ENCODE assay signal across 13 cellular contexts in the genomic region with DNA sequence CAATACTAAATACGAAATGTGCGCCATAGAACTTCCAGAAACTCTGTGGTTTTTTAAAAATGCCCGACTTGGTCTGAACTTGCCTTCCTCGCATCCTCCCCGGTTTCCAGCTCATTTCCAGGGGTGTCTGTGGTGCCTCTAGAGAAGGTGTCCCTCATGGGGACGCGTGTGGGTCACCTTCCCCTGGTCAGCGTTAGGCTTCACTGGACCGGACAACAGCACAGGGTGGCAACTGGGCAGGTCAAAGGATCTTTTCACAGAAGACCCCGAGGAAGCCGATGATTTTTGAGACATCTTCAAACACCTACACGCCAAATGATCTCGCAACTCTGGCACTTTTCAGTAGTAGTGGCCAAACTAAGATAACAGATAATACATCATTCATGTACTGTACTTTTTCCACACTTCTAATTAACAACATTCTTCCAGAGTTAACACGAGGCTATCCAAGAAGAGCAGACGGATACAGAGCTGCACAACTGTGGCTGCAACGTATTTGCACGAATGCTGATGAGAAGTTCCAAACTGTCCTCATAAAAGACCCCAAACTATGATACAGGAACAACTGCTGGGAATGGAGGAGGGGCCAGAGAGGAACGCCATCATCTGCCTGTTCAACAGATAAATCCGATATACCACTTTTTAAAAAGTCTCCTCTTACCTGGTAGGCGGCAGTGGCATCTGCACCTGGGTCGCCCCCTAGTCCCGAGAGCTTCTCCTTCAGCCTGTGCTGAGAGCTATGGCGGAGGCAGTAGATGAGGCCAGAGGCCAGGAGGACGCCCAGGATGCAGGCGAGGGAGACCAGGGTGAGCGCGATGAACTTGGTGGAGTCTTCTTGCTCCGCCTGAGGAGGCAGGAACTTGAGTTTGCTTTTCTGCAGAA.
DNase-seq lines count a peak whose midpoint lies in the region; FAIRE-seq and TF ChIP-seq lines count a peak whose summit lies in the region.
"Had no signal": no experiment of that assay in that cellular context is flagged by ENCODE, and none has a peak within 500 bp of the region (broad histone marks: within the 10 kb centered on the region; RNA-seq: fewer than 3 reads in every experiment).

No MANE protein-coding gene starts in this region.

- H3K9ac ChIP-seq in endothelial cell of umbilical vein (replicated peaks; ENCODE audit: extremely low read depth, insufficient read depth, low read length) = no peak overlapping the region

- no peaks in the 10 kb centered on the region for H3K4me1 Mint-ChIP-seq in CD14-positive monocyte
- peaks cover 5% of the 10 kb centered on the region for H3K4me1 Mint-ChIP-seq in osteocyte (ENCODE audit: unreplicated experiment)
- H3K4me1 Mint-ChIP-seq in activated CD4-positive, alpha-beta memory T cell treated with anti-CD3 and anti-CD28 coated beads for 36 hours (ENCODE audit: low read depth) = peaks cover 15% of the 10 kb centered on the region

- TF ChIP-seq POLR2A in endothelial cell of umbilical vein (IDR thresholded peaks at IDR 0.05; ENCODE audit: low read depth, low read length) = no peak

- POLR2A ChIA-PET in endothelial cell of umbilical vein (lab: Charles Lee) = no interaction called here
- POLR2A ChIA-PET in activated CD4-positive, alpha-beta memory T cell treated with anti-CD3 and anti-CD28 coated beads for 36 hours (lab: Charles Lee) = no interaction called here

- H3K27me3 Mint-ChIP-seq in CD14-positive monocyte (ENCODE audit: low read depth in 3 of 3) (peaks cover 82 to 97% (median 85%) of the 10 kb centered on the region in 3 donors), osteocyte (ENCODE audit: unreplicated experiment) (peaks cover 60% of the 10 kb centered on the region)
- H3K27me3 Mint-ChIP-seq in activated CD4-positive, alpha-beta memory T cell treated with anti-CD3 and anti-CD28 coated beads for 36 hours = peaks cover 71% of the 10 kb centered on the region

- no peak overlapping the region for H3K27ac Mint-ChIP-seq in CD14-positive monocyte
- H3K27ac Mint-ChIP-seq in osteocyte (ENCODE audit: unreplicated experiment) = no peak overlapping the region
- H3K27ac Mint-ChIP-seq in activated CD4-positive, alpha-beta memory T cell treated with anti-CD3 and anti-CD28 coated beads for 36 hours = no peak overlapping the region
- H3K27ac Mint-ChIP-seq: CD8-positive, alpha-beta memory T cell had no signal

- H3K9me1 ChIP-seq in endothelial cell of umbilical vein (replicated peaks; ENCODE audit: control insufficient read depth, extremely low read depth, insufficient read depth, low read length) = no peaks in the 10 kb centered on the region

- H3K79me2 ChIP-seq in endothelial cell of umbilical vein (ENCODE audit: control insufficient read depth, insufficient read depth, low read length) = no peaks in the 10 kb centered on the region

- dilution Hi-C loops in endothelial cell of umbilical vein (cut with MboI; ENCODE audit: extremely low pct_ligation_motif_present, low sequenced_read_pairs) = no loop called here

- peaks cover 30 to 53% of the 10 kb centered on the region in 2 experiments for H3K27me3 ChIP-seq in endothelial cell of umbilical vein (ENCODE audit: control insufficient read depth in 2 of 2, insufficient read depth in 2 of 2, low read length in 2 of 2)
- H3K27me3 ChIP-seq: MG63 had no signal

- no peak overlapping the region for H2AFZ ChIP-seq in endothelial cell of umbilical vein (ENCODE audit: low read depth, low read length)

- H3K36me3 Mint-ChIP-seq in CD14-positive monocyte (peaks cover 0 to 1% of the 10 kb centered on the region in 2 donors), osteocyte (ENCODE audit: unreplicated experiment) (no peaks in the 10 kb centered on the region)
- H3K36me3 Mint-ChIP-seq in activated CD4-positive, alpha-beta memory T cell treated with anti-CD3 and anti-CD28 coated beads for 36 hours = no peaks in the 10 kb centered on the region
- H3K36me3 Mint-ChIP-seq: CD8-positive, alpha-beta memory T cell had no signal

- in situ Hi-C loops in GM13977 (cut with MboI; ENCODE audit: low pct_unique_long_range_greater_than_20kb, low sequenced_read_pairs, unreplicated experiment) = no loop called here

- no peak overlapping the region for H3K27ac ChIP-seq in endothelial cell of umbilical vein (ENCODE audit: insufficient read depth, low read depth, low read length)

- H4K20me1 ChIP-seq in endothelial cell of umbilical vein (replicated peaks; ENCODE audit: control insufficient read depth, extremely low read depth, insufficient read depth, low read length) = no peaks in the 10 kb centered on the region

- peak; percentile 29 for DNase-seq in CD14-positive monocyte (ENCODE audit: low spot score)
- DNase-seq in Daoy (ENCODE audit: low read depth) = peak; percentile 5
- no peak for DNase-seq in endothelial cell of umbilical vein (ENCODE audit: low read depth, low spot score)
- DNase-seq in osteocyte (ENCODE audit: extremely low spot score, unreplicated experiment) = peak; percentile 73
- DNase-seq in NCI-H1930 (lab: John Stamatoyannopoulos, UW) = no peak
- DNase-seq in activated CD4-positive, alpha-beta memory T cell treated with anti-CD3 and anti-CD28 coated beads for 36 hours = no peak
- no peak for DNase-seq in GM13977 (ENCODE audit: low spot score)
- DNase-seq: MG63, NCI-H1092 treated with DMSO at 0.1 percent for 48 hours, NCI-H1694 treated with DMSO at 0.1 percent for 48 hours, NCI-H2171, NCI-H774 had no signal

- H3K4me3 Mint-ChIP-seq in CD14-positive monocyte = peak overlapping the region in 1 of 2 donors; percentile 70
- no peak overlapping the region for H3K4me3 Mint-ChIP-seq in osteocyte (ENCODE audit: unreplicated experiment)
- no peak overlapping the region for H3K4me3 Mint-ChIP-seq in activated CD4-positive, alpha-beta memory T cell treated with anti-CD3 and anti-CD28 coated beads for 36 hours

- intact Hi-C loops in CD14-positive monocyte (cut with micrococcal nuclease) = no loop called here
- intact Hi-C loops in endothelial cell of umbilical vein (cut with micrococcal nuclease) = no loop called here
- intact Hi-C loops in activated CD4-positive, alpha-beta memory T cell treated with anti-CD3 and anti-CD28 coated beads for 36 hours (cut with micrococcal nuclease) = no loop called here

- FAIRE-seq in endothelial cell of umbilical vein (lab: Jason Lieb, UNC) = no peak

- H3K4me1 ChIP-seq in endothelial cell of umbilical vein (ENCODE audit: control insufficient read depth, extremely low read depth, insufficient read depth, low read length) = no peaks in the 10 kb centered on the region

- H3K4me3 ChIP-seq in endothelial cell of umbilical vein (replicated peaks in 1 of 3; ENCODE audit: insufficient read depth in 1 of 3, low read depth in 1 of 3, low read length in 3 of 3) = no peak overlapping the region
- H3K4me3 ChIP-seq: MG63 had no signal

- TF ChIP-seq CTCF in CD14-positive monocyte (IDR thresholded peaks at IDR 0.05) = no peak
- no peak for TF ChIP-seq CTCF in endothelial cell of umbilical vein (IDR thresholded peaks at IDR 0.05; ENCODE audit: extremely low read depth in 1 of 2, insufficient read depth in 1 of 2, low read depth in 1 of 2, low read length in 2 of 2)
- TF ChIP-seq CTCF in osteocyte (IDR thresholded peaks at IDR 0.05) = no peak
- no peak for TF ChIP-seq CTCF in GM13977 (IDR thresholded peaks at IDR 0.05; ENCODE audit: extremely low read depth, insufficient read depth, missing control alignments)

- H3K9me3 Mint-ChIP-seq in CD14-positive monocyte = peaks cover 0 to 6% (median 3%) of the 10 kb centered on the region in 7 donors
- H3K9me3 Mint-ChIP-seq in osteocyte (ENCODE audit: unreplicated experiment) = no peaks in the 10 kb centered on the region
- no peaks in the 10 kb centered on the region for H3K9me3 Mint-ChIP-seq in activated CD4-positive, alpha-beta memory T cell treated with anti-CD3 and anti-CD28 coated beads for 36 hours
- H3K9me3 Mint-ChIP-seq: CD8-positive, alpha-beta memory T cell had no signal

- H3K4me2 ChIP-seq in endothelial cell of umbilical vein (ENCODE audit: insufficient read depth, low read length) = no peak overlapping the region

- H3K9me3 ChIP-seq in endothelial cell of umbilical vein (replicated peaks; ENCODE audit: control insufficient read depth, insufficient read depth, low read length) = no peaks in the 10 kb centered on the region
- H3K9me3 ChIP-seq: MG63 had no signal

- no TSS peak for BruUV-seq in endothelial cell of umbilical vein (replicated peaks; lab: Mats Ljungman, UMichigan)

- no peaks in the 10 kb centered on the region for H3K36me3 ChIP-seq in endothelial cell of umbilical vein (ENCODE audit: control insufficient read depth in 2 of 2, extremely low read depth in 1 of 2, insufficient read depth in 2 of 2, low read length in 2 of 2)
- H3K36me3 ChIP-seq: MG63 had no signal

- CTCF ChIA-PET in endothelial cell of umbilical vein (lab: Charles Lee) = no interaction called here
- CTCF ChIA-PET in activated CD4-positive, alpha-beta memory T cell treated with anti-CD3 and anti-CD28 coated beads for 36 hours (lab: Charles Lee) = no interaction called here

TF ChIP-seq in endothelial cell of umbilical vein, 7 proteins besides CTCF, POLR2A, EP300 and RAD21:
- TF ChIP-seq JUN (IDR thresholded peaks at IDR 0.05; ENCODE audit: borderline replicate concordance, insufficient read depth, insufficient read length, low read depth) = no peak
- TF ChIP-seq EZH2 (IDR thresholded peaks at IDR 0.05; ENCODE audit: borderline replicate concordance, low read depth, low read length, severe bottlenecking) = peak; percentile 21
TF ChIP-seq in endothelial cell of umbilical vein: peak in this region for 1.

Comparison
In these comparisons a context has a peak if more than half of its experiments do, and no peak if none do; other contexts are left out.
1. DNase-seq: peak in CD14-positive monocyte (single experiment), Daoy (single experiment) and osteocyte (single experiment); none in endothelial cell of umbilical vein (single experiment), NCI-H1930 (0 of 2), activated CD4-positive, alpha-beta memory T cell treated with anti-CD3 and anti-CD28 coated beads for 36 hours (single experiment) and GM13977 (single experiment).